In the genomic region with DNA sequence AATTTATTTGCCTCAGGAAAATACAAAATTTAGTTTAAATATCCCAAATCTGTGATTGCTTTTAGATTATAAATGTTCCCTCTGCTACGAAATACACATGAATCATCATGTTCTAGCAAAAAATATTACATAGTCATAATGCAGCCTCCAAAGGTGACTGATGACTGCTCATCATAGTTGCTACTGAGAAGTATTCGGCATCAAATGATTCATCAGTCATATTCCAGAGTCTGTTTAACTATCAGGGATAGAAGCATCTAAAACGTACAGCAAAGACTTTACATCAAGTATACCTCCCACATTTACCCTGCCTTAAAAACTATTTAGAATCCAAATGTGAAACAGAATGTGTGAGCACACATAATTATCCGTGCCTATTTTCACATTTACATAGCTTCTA, we compare ENCODE assay signal across 23 cellular contexts.
A peak's percentile ranks its signal among the peaks of the same experiment; 100 is the strongest.
DNase-seq lines count a peak whose midpoint lies in the region; ATAC-seq and TF ChIP-seq lines count a peak whose summit lies in the region.
"Had no signal": no experiment of that assay in that cellular context is flagged by ENCODE, and none has a peak within 500 bp of the region (broad histone marks: within the 10 kb centered on the region; RNA-seq: fewer than 3 reads in every experiment).

No MANE protein-coding gene starts in this region.

- TF ChIP-seq CTCF in RWPE2 (IDR thresholded peaks at IDR 0.05; ENCODE audit: poor library complexity, severe bottlenecking) (no peak), fibroblast of mammary gland (conservative IDR thresholded peaks at IDR 0.05; ENCODE audit: control insufficient read depth, insufficient read depth, low read depth, low read length) (no peak), tibial artery (IDR thresholded peaks at IDR 0.05) (no peak)

- ATAC-seq in RWPE2 (ENCODE audit: low read depth) (peak; percentile 82), HG02884 (IDR thresholded peaks at IDR 0.05; ENCODE audit: unreplicated experiment) (no peak)
- no peak for ATAC-seq in activated T-cell treated with anti-CD3 and anti-CD28 coated beads, Interleukin-2, amount 50 U/mL, for 72 hours (replicated peaks in 1 of 2)
- ATAC-seq: A549; CD8-positive, alpha-beta T cell; GM12878 had no signal

- H3K27ac ChIP-seq in RWPE2 (ENCODE audit: poor library complexity, severe bottlenecking) = peak overlapping the region; percentile 13
- no peak overlapping the region for H3K27ac ChIP-seq in tibial artery
- H3K27ac ChIP-seq: A549, C4-2B, SJCRH30 had no signal

- no peaks in the 10 kb centered on the region for H3K27me3 Mint-ChIP-seq in activated T-cell treated with anti-CD3 and anti-CD28 coated beads, Interleukin-2, amount 50 U/mL, for 72 hours (ENCODE audit: low read depth)
- H3K27me3 Mint-ChIP-seq: B cell had no signal

- no peaks in the 10 kb centered on the region for H3K4me1 Mint-ChIP-seq in activated T-cell treated with anti-CD3 and anti-CD28 coated beads, Interleukin-2, amount 50 U/mL, for 72 hours (ENCODE audit: low read depth)
- H3K4me1 Mint-ChIP-seq: B cell had no signal

- no peaks in the 10 kb centered on the region for H3K36me3 Mint-ChIP-seq in activated T-cell treated with anti-CD3 and anti-CD28 coated beads, Interleukin-2, amount 50 U/mL, for 72 hours (ENCODE audit: insufficient read depth in 2 of 2)
- H3K36me3 Mint-ChIP-seq: CD8-positive, alpha-beta T cell had no signal

- DNase-seq in HS-5 (ENCODE audit: low read depth) = peak; percentile 13
- DNase-seq in RWPE2 (ENCODE audit: low spot score) = no peak
- peak; percentile 7 for DNase-seq in fibroblast of mammary gland (ENCODE audit: low read depth)
- peak; percentile 42 for DNase-seq in superior temporal gyrus (ENCODE audit: extremely low spot score)
- no peak for DNase-seq in activated T-cell treated with anti-CD3 and anti-CD28 coated beads, Interleukin-2, amount 50 U/mL, for 72 hours
- DNase-seq in tibial artery = no peak
- DNase-seq: CD8-positive, alpha-beta T cell; DMS 273 treated with DMSO at 0.1 percent for 48 hours; DMS79; EL; GDM1; IMR-90; KG1; MG63; NCI-H2029 treated with DMSO at 0.1 percent for 48 hours; NCI-H446 treated with DMSO at 0.1 percent for 48 hours; NCI-H526 treated with DMSO at 0.1 percent for 48 hours; SJCRH30 had no signal

- no peak overlapping the region for H3K4me3 ChIP-seq in RWPE2 (ENCODE audit: severe bottlenecking)
- H3K4me3 ChIP-seq in fibroblast of mammary gland (ENCODE audit: control insufficient read depth, low read depth, low read length) = no peak overlapping the region
- no peak overlapping the region for H3K4me3 ChIP-seq in tibial artery
- H3K4me3 ChIP-seq: A549, GM12878, MG63, SJCRH30 had no signal

- peaks cover 6% of the 10 kb centered on the region for H3K4me1 ChIP-seq in RWPE2 (ENCODE audit: insufficient read depth, poor library complexity, severe bottlenecking)
- no peaks in the 10 kb centered on the region for H3K4me1 ChIP-seq in tibial artery
- H3K4me1 ChIP-seq: A549, SJCRH30 had no signal

- H3K27me3 ChIP-seq in RWPE2 (ENCODE audit: insufficient read depth, poor library complexity, severe bottlenecking) (peaks cover 85% of the 10 kb centered on the region), tibial artery (no peaks in the 10 kb centered on the region)

- H3K9me3 ChIP-seq in RWPE2 (ENCODE audit: severe bottlenecking) = no peaks in the 10 kb centered on the region
- no peaks in the 10 kb centered on the region for H3K9me3 ChIP-seq in tibial artery
- H3K9me3 ChIP-seq: A549, MG63, SJCRH30 had no signal

- no peak overlapping the region for H3K27ac Mint-ChIP-seq in activated T-cell treated with anti-CD3 and anti-CD28 coated beads, Interleukin-2, amount 50 U/mL, for 72 hours
- H3K27ac Mint-ChIP-seq: B cell; CD8-positive, alpha-beta T cell had no signal

- intact Hi-C loops in tibial artery (cut with DNase I; ENCODE audit: low total_unique reads) = no loop called here

- H3K36me3 ChIP-seq in RWPE2 (ENCODE audit: low read depth) (no peaks in the 10 kb centered on the region), tibial artery (no peaks in the 10 kb centered on the region)
- H3K36me3 ChIP-seq: MG63, SJCRH30 had no signal

- H3K4me3 Mint-ChIP-seq in activated T-cell treated with anti-CD3 and anti-CD28 coated beads, Interleukin-2, amount 50 U/mL, for 72 hours = no peak overlapping the region
- H3K4me3 Mint-ChIP-seq: B cell; CD8-positive, alpha-beta T cell had no signal

- H3K9me3 Mint-ChIP-seq in activated T-cell treated with anti-CD3 and anti-CD28 coated beads, Interleukin-2, amount 50 U/mL, for 72 hours = no peaks in the 10 kb centered on the region
- H3K9me3 Mint-ChIP-seq: CD8-positive, alpha-beta T cell had no signal

Comparison
In these comparisons a context has a peak if more than half of its experiments do, and no peak if none do; other contexts are left out.
1. DNase-seq: peak in HS-5 (single experiment), fibroblast of mammary gland (single experiment) and superior temporal gyrus (single experiment); none in RWPE2 (single experiment), activated T-cell treated with anti-CD3 and anti-CD28 coated beads, Interleukin-2, amount 50 U/mL, for 72 hours (0 of 2) and tibial artery (0 of 2).